In genomic region chr10:947051-947450, GRCh38 we compare ENCODE assay signal across 21 cellular contexts.
"Had no signal": no experiment of that assay in that cellular context is flagged by ENCODE, and none has a peak within 500 bp of the region (broad histone marks: within the 10 kb centered on the region; RNA-seq: fewer than 3 reads in every experiment).

No MANE protein-coding gene starts in this region.

- H3K27ac ChIP-seq: body of pancreas, coronary artery, foreskin keratinocyte, testis, upper lobe of left lung, WERI-Rb-1 had no signal

- H3K27me3 ChIP-seq: body of pancreas, foreskin keratinocyte, testis, upper lobe of left lung had no signal

- H3K4me2 ChIP-seq: smooth muscle cell had no signal

- H3K36me3 ChIP-seq: upper lobe of left lung, WERI-Rb-1 had no signal

- H3K9me3 ChIP-seq: body of pancreas, testis, upper lobe of left lung had no signal

- DNase-seq: activated CD4-positive, alpha-beta memory T cell treated with anti-CD3 and anti-CD28 coated beads, Interleukin-2, amount 10 ng/mL, durations not matched to agents 7 days and 5 days; activated CD4-positive, alpha-beta T cell treated with anti-CD3 and anti-CD28 coated beads for 36 hours; activated effector memory CD4-positive, alpha-beta T cell treated with anti-CD3 and anti-CD28 coated beads, Interleukin-2, amount 50 U/mL, for 16 hours; activated naive CD8-positive, alpha-beta T cell treated with anti-CD3 and anti-CD28 coated beads for 36 hours; activated T-cell treated with anti-CD3 and anti-CD28 coated beads, Interleukin-2, amount 50 U/mL, for 48 hours; body of pancreas; central memory CD4-positive, alpha-beta T cell; effector CD4-positive, alpha-beta T cell; foreskin keratinocyte; immature natural killer cell; mesendoderm; natural killer cell; right cardiac atrium; stimulated activated CD4-positive, alpha-beta T cell treated with anti-CD3 and anti-CD28 coated beads, Interleukin-4, amount 100 ng/mL, for 4 hours; stimulated activated CD8-positive, alpha-beta memory T cell treated with anti-CD3 and anti-CD28 coated beads, Interleukin-4, amount 100 ng/mL, for 48 hours; stimulated activated naive CD8-positive, alpha-beta T cell treated with anti-CD3 and anti-CD28 coated beads, Interleukin-15, amount 100 ng/mL, for 72 hours; testis; upper lobe of left lung; WERI-Rb-1 had no signal

- H3K4me1 ChIP-seq: body of pancreas, testis had no signal

- H3K4me3 ChIP-seq: body of pancreas, coronary artery, smooth muscle cell, testis, upper lobe of left lung had no signal
